Comparison of ENCODE assay signal across 24 cellular contexts in genomic region chr10:88086187-88086954, GRCh38.
DNase-seq lines count a peak whose midpoint lies in the region; ATAC-seq, FAIRE-seq and TF ChIP-seq lines count a peak whose summit lies in the region.
"Had no signal": no experiment of that assay in that cellular context is flagged by ENCODE, and none has a peak within 500 bp of the region (broad histone marks: within the 10 kb centered on the region; RNA-seq: fewer than 3 reads in every experiment).

No MANE protein-coding gene starts in this region.

- H3K9ac ChIP-seq in H1 (replicated peaks in 1 of 4; ENCODE audit: extremely low read depth in 1 of 4, low read depth in 3 of 4, low read length in 3 of 4) (no peak overlapping the region), HepG2 (ENCODE audit: insufficient read depth, low read depth, low read length) (no peak overlapping the region)

- no peak overlapping the region for H3K14ac ChIP-seq in H1 (ENCODE audit: insufficient read length)

- H3K79me2 ChIP-seq in H1 (ENCODE audit: control insufficient read depth in 1 of 2, insufficient read depth in 2 of 2, low read length in 2 of 2): no peaks in the 10 kb centered on the region
- no peaks in the 10 kb centered on the region for H3K79me2 ChIP-seq in HepG2 (ENCODE audit: insufficient read depth, low read length)

- TF ChIP-seq CTCF in NB4 (IDR thresholded peaks at IDR 0.05; ENCODE audit: low read depth, low read length) (no peak), H1 (IDR thresholded peaks at IDR 0.05; ENCODE audit: control extremely low read depth in 1 of 3, insufficient read depth in 1 of 3, low read depth in 1 of 3, low read length in 3 of 3) (no peak), HepG2 (CRISPR knock-in tag; IDR thresholded peaks at IDR 0.05) (no peak)

- H4K5ac ChIP-seq in H1 (ENCODE audit: insufficient read length, low read depth, low read length): no peak overlapping the region

- H3K9me3 ChIP-seq in H1 (ENCODE audit: insufficient read depth in 2 of 2, low read depth in 1 of 2, low read length in 1 of 2) (no peaks in the 10 kb centered on the region), HepG2 (ENCODE audit: low read length) (no peaks in the 10 kb centered on the region), T-helper 17 cell (ENCODE audit: control insufficient read depth, low read length, poor library complexity, severe bottlenecking) (no peaks in the 10 kb centered on the region)
- H3K9me3 ChIP-seq: SJSA1 had no signal

- BruUV-seq in HepG2 (replicated peaks; lab: Mats Ljungman, UMichigan): no TSS peak

- no peak overlapping the region for H2BK20ac ChIP-seq in H1 (ENCODE audit: low read length)

- H2BK5ac ChIP-seq in H1 (ENCODE audit: low read depth, low read length): no peak overlapping the region

- in situ Hi-C loops in HepG2 (cut with HindIII; ENCODE audit: extremely low pct_ligation_motif_present, low pct_unique_long_range_greater_than_20kb): no loop called here

- peak overlapping the region; percentile 40; the same call in 1 of the 2 replicates for H2BK12ac ChIP-seq in H1 (ENCODE audit: low read depth, low read length)

- no peak overlapping the region for H2BK15ac ChIP-seq in H1 (ENCODE audit: low read length)

- no peak overlapping the region for H3K27ac ChIP-seq in H1 (ENCODE audit: low read depth, low read length)
- no peak overlapping the region for H3K27ac ChIP-seq in HepG2 (ENCODE audit: extremely low read length, insufficient read depth, low read length)
- H3K27ac ChIP-seq: C4-2B, PC-9, SJSA1 had no signal

- no peak overlapping the region for H3K4me3 Mint-ChIP-seq in T-helper 17 cell
- H3K4me3 Mint-ChIP-seq: B cell; CD8-positive, alpha-beta memory T cell had no signal

- TF ChIP-seq EP300 in H1 (IDR thresholded peaks at IDR 0.05; ENCODE audit: borderline replicate concordance in 1 of 2, low read depth in 2 of 2, low read length in 2 of 2) (no peak), HepG2 (IDR thresholded peaks at IDR 0.05; ENCODE audit: low read depth in 2 of 2, low read length in 2 of 2) (no peak), HepG2 (CRISPR knock-in tag; IDR thresholded peaks at IDR 0.05; ENCODE audit: borderline replicate concordance) (no peak)

- H2AFZ ChIP-seq in H1 (ENCODE audit: low read length) (no peak overlapping the region), HepG2 (ENCODE audit: low read length) (no peak overlapping the region)
- H2AFZ ChIP-seq: PC-9 had no signal

- no peak overlapping the region for H3K4ac ChIP-seq in H1 (replicated peaks; ENCODE audit: insufficient read length, low read depth, low read length)

- H3K23me2 ChIP-seq in H1 (ENCODE audit: low read depth, low read length): no peaks in the 10 kb centered on the region

- DNase-seq in NB4 (ENCODE audit: low read depth) (peak; percentile 42), H1 (ENCODE audit: low read depth in 1 of 2, low spot score in 2 of 2) (no peak), HepG2 (ENCODE audit: low spot score) (no peak), NCI-H1105 (lab: John Stamatoyannopoulos, UW) (no peak), T-helper 17 cell (no peak)
- DNase-seq: CD8-positive, alpha-beta memory T cell; DMS 273 treated with DMSO at 0.1 percent for 48 hours; DMS79; GF-D8; KBM-7; MV-4-11; NCI-H2029; NCI-H446; NCI-H526; NK-92 treated with Interleukin-12 subunit alpha and Interleukin-12 subunit beta, amount 100 ng/mL, for 24 hours; PC-9; Right ventricle myocardium superior had no signal

- no peak overlapping the region for H2AK5ac ChIP-seq in H1 (ENCODE audit: low read depth, low read length)

- no peak for TF ChIP-seq RAD21 in H1 (IDR thresholded peaks at IDR 0.05 in 1 of 2, conservative IDR thresholded peaks at IDR 0.05 in 1 of 2; ENCODE audit: low read depth in 2 of 2, low read length in 2 of 2)
- TF ChIP-seq RAD21 in HepG2 (CRISPR knock-in tag; IDR thresholded peaks at IDR 0.05): no peak

- H3K4me3 ChIP-seq in NB4 (ENCODE audit: low read depth, low read length): no peak overlapping the region
- H3K4me3 ChIP-seq in H1 (ENCODE audit: extremely low read depth in 1 of 4, insufficient read depth in 2 of 4, low read depth in 3 of 4, low read length in 4 of 4): no peak overlapping the region
- H3K4me3 ChIP-seq in HepG2 (replicated peaks in 1 of 3; ENCODE audit: insufficient read depth in 1 of 3, low read depth in 2 of 3, low read length in 3 of 3): no peak overlapping the region
- H3K4me3 ChIP-seq: PC-9, SJSA1 had no signal

- no peak for TF ChIP-seq POLR2A in NB4 (IDR thresholded peaks at IDR 0.05; ENCODE audit: extremely low read depth, insufficient read length)
- no peak for TF ChIP-seq POLR2A in H1 (IDR thresholded peaks at IDR 0.05; ENCODE audit: control extremely low read depth in 1 of 2, low read depth in 2 of 2, low read length in 2 of 2)
- no peak for TF ChIP-seq POLR2A in HepG2 (IDR thresholded peaks at IDR 0.05; ENCODE audit: insufficient read depth in 1 of 2, low read depth in 2 of 2, low read length in 2 of 2)

- H3K23ac ChIP-seq in H1 (ENCODE audit: insufficient read length): no peak overlapping the region

- no peak for ATAC-seq in HepG2
- no peak for ATAC-seq in T-helper 17 cell
- ATAC-seq in HG02588 (IDR thresholded peaks at IDR 0.05; ENCODE audit: unreplicated experiment): no peak
- no peak for ATAC-seq in GM18861 (IDR thresholded peaks at IDR 0.05; ENCODE audit: unreplicated experiment)

- H3K36me3 ChIP-seq in H1 (ENCODE audit: control insufficient read depth in 2 of 4, insufficient read depth in 4 of 4, low read length in 3 of 4) (no peaks in the 10 kb centered on the region), HepG2 (replicated peaks in 1 of 2; ENCODE audit: control insufficient read depth in 1 of 2, insufficient read depth in 2 of 2, low read length in 2 of 2) (no peaks in the 10 kb centered on the region)
- H3K36me3 ChIP-seq: SJSA1 had no signal

- H4K91ac ChIP-seq in H1 (replicated peaks; ENCODE audit: insufficient read length, low read length): no peak overlapping the region

- H3K27me3 ChIP-seq in H1 (replicated peaks in 1 of 4; ENCODE audit: control insufficient read depth in 3 of 4, extremely low read depth in 1 of 4, insufficient read depth in 3 of 4, low read length in 3 of 4) (no peaks in the 10 kb centered on the region), HepG2 (ENCODE audit: control insufficient read depth in 1 of 2, insufficient read depth in 2 of 2, low read length in 2 of 2) (no peaks in the 10 kb centered on the region; a peak in 2 of 5 replicates)
- H3K27me3 ChIP-seq: SJSA1 had no signal

- POLR2A ChIA-PET in H1 (lab: Charles Lee; ENCODE audit: partially characterized antibody) (no interaction called here), HepG2 (lab: Yijun Ruan, JAX) (no interaction called here)

- H3K18ac ChIP-seq in H1 (ENCODE audit: extremely low read depth, low read length): no peak overlapping the region

- no peaks in the 10 kb centered on the region for H3K27me3 Mint-ChIP-seq in T-helper 17 cell
- H3K27me3 Mint-ChIP-seq: B cell; CD8-positive, alpha-beta memory T cell had no signal

- CTCF ChIA-PET in H1 (lab: Charles Lee; ENCODE audit: partially characterized antibody): interaction anchor here (1.2 kb wide), 1 partner anchor 28 kb away, joined by 3 read pairs; no protein-coding TSS in a partner anchor
- CTCF ChIA-PET in HepG2 (lab: Yijun Ruan, JAX; ENCODE audit: low intra/inter-chr PET ratio, low total read pairs): no interaction called here

- WGBS in H1 (ENCODE audit: extremely low coverage in 1 of 2, insufficient coverage in 1 of 2, insufficient read length in 1 of 2, insufficient replicate concordance in 2 of 2, low coverage in 1 of 2, low lambda C conversion rate in 2 of 2, missing lambda C conversion rate in 1 of 2), 2 experiments: 89% methylated on average over 9 of the region's 9 CpGs; no CpG with 5 or more reads in 1 of the 2 experiments
- 46% methylated on average over 9 of the region's 9 CpGs for WGBS in HepG2 (ENCODE audit: low lambda C conversion rate)

- intact Hi-C loops in HepG2 (cut with micrococcal nuclease; ENCODE audit: unreplicated experiment): no loop called here

- peaks cover 18% of the 10 kb centered on the region for H3K4me1 Mint-ChIP-seq in T-helper 17 cell

- no peak overlapping the region for H2BK120ac ChIP-seq in H1 (replicated peaks; ENCODE audit: low read depth, low read length)

- H3K36me3 Mint-ChIP-seq in T-helper 17 cell (ENCODE audit: low read depth): no peaks in the 10 kb centered on the region

- no peaks in the 10 kb centered on the region for H3K79me1 ChIP-seq in H1 (ENCODE audit: low read depth, low read length)

- no peak overlapping the region for H4K8ac ChIP-seq in H1 (ENCODE audit: extremely low read depth, insufficient read depth, low read length)

- H3K56ac ChIP-seq in H1 (replicated peaks; ENCODE audit: insufficient read length, low read depth, low read length): no peak overlapping the region

- H3K4me1 ChIP-seq in H1 (replicated peaks in 1 of 4; ENCODE audit: control insufficient read depth in 3 of 4, insufficient read depth in 4 of 4, low read length in 3 of 4): peaks cover 0 to 3% (median 0%) of the 10 kb centered on the region in 4 experiments; a peak in 1 of 7 replicates
- H3K4me1 ChIP-seq in HepG2 (ENCODE audit: insufficient read depth, low read length): peaks cover 22% of the 10 kb centered on the region
- H3K4me1 ChIP-seq: SJSA1 had no signal

- H3K27ac Mint-ChIP-seq in T-helper 17 cell: no peak overlapping the region
- H3K27ac Mint-ChIP-seq: B cell had no signal

- H3K4me2 ChIP-seq in H1 (ENCODE audit: insufficient read depth in 1 of 2, low read depth in 2 of 2, low read length in 2 of 2) (no peak overlapping the region), HepG2 (ENCODE audit: low read depth, low read length) (no peak overlapping the region)
- H3K4me2 ChIP-seq: PC-9 had no signal

- FAIRE-seq in H1 (lab: Jason Lieb, UNC) (no peak), HepG2 (lab: Jason Lieb, UNC) (no peak)
- FAIRE-seq: GM18507, H54 had no signal

- H4K20me1 ChIP-seq in H1 (replicated peaks in 1 of 2; ENCODE audit: control insufficient read depth in 1 of 2, insufficient read depth in 2 of 2, low read length in 2 of 2) (no peaks in the 10 kb centered on the region), HepG2 (ENCODE audit: insufficient read depth, low read length) (no peaks in the 10 kb centered on the region)

TF ChIP-seq in H1, 55 proteins besides CTCF, POLR2A, EP300 and RAD21:
- TF ChIP-seq CEBPB (IDR thresholded peaks at IDR 0.05; ENCODE audit: low read depth, low read length): no peak
- TF ChIP-seq TAF7 (optimal IDR thresholded peaks at IDR 0.05; ENCODE audit: borderline replicate concordance, low read depth, low read length): no peak
- TF ChIP-seq CREB1 (IDR thresholded peaks at IDR 0.05): no peak

TF ChIP-seq in HepG2, 621 proteins besides CTCF, POLR2A, EP300 and RAD21:
- TF ChIP-seq CEBPB (IDR thresholded peaks at IDR 0.05; ENCODE audit: borderline replicate concordance, low read depth, low read length): 0 out of 2 replicates have a peak, but pooled peaks have one; percentile 23
- TF ChIP-seq HNF4G (IDR thresholded peaks at IDR 0.05; ENCODE audit: borderline replicate concordance, low read depth, low read length): no peak
- TF ChIP-seq HNF4G (CRISPR knock-in tag; IDR thresholded peaks at IDR 0.05; ENCODE audit: borderline replicate concordance, low read depth): no peak
- TF ChIP-seq CREB1 (IDR thresholded peaks at IDR 0.05): peak; percentile 72
- TF ChIP-seq CREB1 (CRISPR knock-in tag; IDR thresholded peaks at IDR 0.05): no peak
